ENCODE assay signal across 8 cellular contexts in genomic region chr14:105999361-106000028, GRCh38.
DNase-seq lines count a peak whose midpoint lies in the region; ATAC-seq and TF ChIP-seq lines count a peak whose summit lies in the region.

No MANE protein-coding gene starts in this region.

- H3K27me3 ChIP-seq in brain microvascular endothelial cell (replicated peaks), result no peaks in the 10 kb centered on the region

- intact Hi-C loops in mucosa of descending colon (cut with DNase I, micrococcal nuclease), result no loop called here

- ATAC-seq in GM18909 (IDR thresholded peaks at IDR 0.05; ENCODE audit: poor library complexity, unreplicated experiment) (peak; percentile 72), HG03439 (IDR thresholded peaks at IDR 0.05; ENCODE audit: unreplicated experiment) (peak; percentile 55), mucosa of descending colon (peak; percentile 82), GM21723 (IDR thresholded peaks at IDR 0.05; ENCODE audit: unreplicated experiment) (no peak)

- TF ChIP-seq CTCF in AG09309 (IDR thresholded peaks at IDR 0.05; ENCODE audit: control insufficient read depth, insufficient read depth, low read depth, low read length, missing control alignments) (peak; percentile 66), brain microvascular endothelial cell (IDR thresholded peaks at IDR 0.05; ENCODE audit: low read depth, low read length, missing control alignments) (peak; percentile 59), mucosa of descending colon (IDR thresholded peaks at IDR 0.05) (peak; percentile 13)

- H3K27ac ChIP-seq in brain microvascular endothelial cell, result no peak overlapping the region

- H3K4me1 ChIP-seq in mucosa of descending colon (ENCODE audit: low read depth), result no peaks in the 10 kb centered on the region

- DNase-seq in AG09309 (ENCODE audit: low read depth), result no peak
- DNase-seq in T-helper 22 cell (ENCODE audit: low read depth), result peak; percentile 66
- no peak for DNase-seq in brain microvascular endothelial cell
- peak; percentile 72 to 76 (median 73) for DNase-seq in mucosa of descending colon
- DNase-seq in NCI-H446 treated with DMSO at 0.1 percent for 48 hours (lab: John Stamatoyannopoulos, UW), result no peak

- no peaks in the 10 kb centered on the region for H3K9me3 ChIP-seq in mucosa of descending colon

- H3K36me3 ChIP-seq in brain microvascular endothelial cell (replicated peaks) (no peaks in the 10 kb centered on the region), mucosa of descending colon (ENCODE audit: low read depth) (no peaks in the 10 kb centered on the region)

- H3K4me3 ChIP-seq in AG09309 (ENCODE audit: control insufficient read depth, low read depth, low read length), result no peak overlapping the region
- H3K4me3 ChIP-seq in brain microvascular endothelial cell (ENCODE audit: low read depth, low read length), result no peak overlapping the region
- H3K4me3 ChIP-seq in mucosa of descending colon, result no peak overlapping the region

- in situ Hi-C loops in brain microvascular endothelial cell (cut with HindIII; ENCODE audit: low pct_ligation_motif_present, low sequenced_read_pairs), result no loop called here

Comparison
In these comparisons a context has a peak if more than half of its experiments do, and no peak if none do; other contexts are left out.
1. DNase-seq: peak in T-helper 22 cell (single experiment) and mucosa of descending colon (3 of 3); none in AG09309 (single experiment), brain microvascular endothelial cell (single experiment) and NCI-H446 treated with DMSO at 0.1 percent for 48 hours (single experiment).
2. CTCF ChIP-seq: peak in every context shown above with its lines; median percentile 66 in AG09309; 59 in brain microvascular endothelial cell; 13 in mucosa of descending colon.